In genomic region chr1:11058595-11059165, GRCh38 we compare ENCODE assay signal across 8 cellular contexts. TPM values are rescaled to one million over a fixed set of nuclear protein-coding genes. Genes with fewer than 3 reads are reported as not detected.
DNase-seq lines count a peak whose midpoint lies in the region; ATAC-seq, FAIRE-seq and TF ChIP-seq lines count a peak whose summit lies in the region.

No MANE protein-coding gene starts in this region.

- intact Hi-C loops in tibial artery (cut with DNase I; ENCODE audit: low total_unique reads) (no loop called here), thyroid gland (cut with DNase I) (no loop called here)

- H3K9me3 Mint-ChIP-seq in activated T-cell treated with anti-CD3 and anti-CD28 coated beads, Interleukin-2, amount 50 U/mL, for 72 hours: no peaks in the 10 kb centered on the region
- H3K9me3 Mint-ChIP-seq in WTC11: no peaks in the 10 kb centered on the region

- peak overlapping the region; percentile 75 for H3K27ac Mint-ChIP-seq in activated T-cell treated with anti-CD3 and anti-CD28 coated beads, Interleukin-2, amount 50 U/mL, for 72 hours
- H3K27ac Mint-ChIP-seq in WTC11: peak overlapping the region; percentile 72

- H3K4me1 Mint-ChIP-seq in activated T-cell treated with anti-CD3 and anti-CD28 coated beads, Interleukin-2, amount 50 U/mL, for 72 hours (ENCODE audit: low read depth): peaks cover 58% of the 10 kb centered on the region
- peaks cover 16% of the 10 kb centered on the region for H3K4me1 Mint-ChIP-seq in WTC11

- no peak for ATAC-seq in activated T-cell treated with anti-CD3 and anti-CD28 coated beads, Interleukin-2, amount 50 U/mL, for 72 hours (replicated peaks in 1 of 2)
- no peak for ATAC-seq in WTC11

- DNase-seq in activated T-cell treated with anti-CD3 and anti-CD28 coated beads, Interleukin-2, amount 50 U/mL, for 72 hours: no peak
- DNase-seq in activated T-cell treated with anti-CD3 and anti-CD28 coated beads for 4 hours (no peak), WTC11 (ENCODE audit: low spot score) (no peak), keratinocyte (ENCODE audit: low read depth, low spot score) (no peak), tibial artery (no peak), thyroid gland (no peak), cerebellar cortex (ENCODE audit: low spot score) (no peak), NOMO-1 treated with dmso at 0.1 percent for 144 hours (lab: John Stamatoyannopoulos, UW; ENCODE audit: unreplicated experiment) (no peak)

- peaks cover 7 to 13% of the 10 kb centered on the region in 2 donors for H3K36me3 Mint-ChIP-seq in activated T-cell treated with anti-CD3 and anti-CD28 coated beads, Interleukin-2, amount 50 U/mL, for 72 hours (ENCODE audit: insufficient read depth in 2 of 2)
- H3K36me3 Mint-ChIP-seq in WTC11: peaks cover 23% of the 10 kb centered on the region

- TF ChIP-seq POLR2A in thyroid gland (IDR thresholded peaks at IDR 0.05): no peak

- H3K36me3 ChIP-seq in keratinocyte (ENCODE audit: control insufficient read depth in 2 of 2, extremely low read depth in 1 of 2, insufficient read depth in 2 of 2, low read length in 2 of 2) (peaks cover 14 to 28% of the 10 kb centered on the region in 2 experiments), tibial artery (peaks cover 20 to 52% (median 26%) of the 10 kb centered on the region in 3 donors), thyroid gland (peaks cover 18 to 23% of the 10 kb centered on the region in 2 donors)

- no peaks in the 10 kb centered on the region for H3K27me3 Mint-ChIP-seq in activated T-cell treated with anti-CD3 and anti-CD28 coated beads, Interleukin-2, amount 50 U/mL, for 72 hours (ENCODE audit: low read depth)
- no peaks in the 10 kb centered on the region for H3K27me3 Mint-ChIP-seq in WTC11 (ENCODE audit: low read depth)

- TF ChIP-seq CTCF in WTC11 (IDR thresholded peaks at IDR 0.05) (no peak), keratinocyte (optimal IDR thresholded peaks at IDR 0.05 in 1 of 3, IDR thresholded peaks at IDR 0.05 in 1 of 3, conservative IDR thresholded peaks at IDR 0.05 in 1 of 3; ENCODE audit: extremely low read depth in 1 of 3, insufficient read depth in 2 of 3, low read length in 3 of 3) (no peak), tibial artery (IDR thresholded peaks at IDR 0.05) (no peak), thyroid gland (IDR thresholded peaks at IDR 0.05) (no peak)

- CTCF ChIA-PET in WTC11 (lab: Charles Lee): interaction anchor here (0.8 to 3.2 kb wide), 3 partner anchors 15 to 89 kb away, joined by 3 to 41 read pairs (median 3); no protein-coding TSS in a partner anchor

- H4K20me1 ChIP-seq in keratinocyte (ENCODE audit: control insufficient read depth, extremely low read depth, insufficient read depth, low read length): peaks cover under 1% of the 10 kb centered on the region

- dilution Hi-C loops in keratinocyte (cut with MboI; ENCODE audit: extremely low pct_ligation_motif_present, low sequenced_read_pairs): no loop called here

- H3K27ac ChIP-seq in keratinocyte (ENCODE audit: control insufficient read depth, insufficient read depth, low read length) (peak overlapping the region; percentile 42), tibial artery (peak overlapping the region; percentile 56 to 78), thyroid gland (peak overlapping the region in 1 of 3 donors; percentile 21)

- POLR2A ChIA-PET in WTC11 (lab: Charles Lee): no interaction called here

- 55 to 65% methylated on average over 23 to 28 of the region's 28 CpGs for WGBS in thyroid gland, 2 donors

- H3K4me1 ChIP-seq in keratinocyte (ENCODE audit: control insufficient read depth, extremely low read depth, insufficient read depth, low read length) (peaks cover 19% of the 10 kb centered on the region), tibial artery (peaks cover 0 to 26% (median 22%) of the 10 kb centered on the region in 4 donors), thyroid gland (peaks cover 12 to 17% of the 10 kb centered on the region in 2 donors)

- H3K4me3 ChIP-seq in keratinocyte (ENCODE audit: control insufficient read depth in 2 of 3, extremely low read depth in 1 of 3, insufficient read depth in 2 of 3, low read depth in 1 of 3, low read length in 3 of 3): peak overlapping the region; percentile 71 to 99 (median 80)
- peak overlapping the region; percentile 92 to 99 for H3K4me3 ChIP-seq in tibial artery
- peak overlapping the region in 1 of 3 donors; percentile 97 for H3K4me3 ChIP-seq in thyroid gland (replicated peaks in 1 of 3)

- H3K9ac ChIP-seq in keratinocyte (ENCODE audit: control insufficient read depth, extremely low read depth, insufficient read depth, low read length): peak overlapping the region; percentile 78

- H3K4me3 Mint-ChIP-seq in activated T-cell treated with anti-CD3 and anti-CD28 coated beads, Interleukin-2, amount 50 U/mL, for 72 hours: peak overlapping the region; percentile 87 to 98
- H3K4me3 Mint-ChIP-seq in WTC11: peak overlapping the region; percentile 94

- no peak for FAIRE-seq in keratinocyte (lab: Jason Lieb, UNC)

- H3K9me3 ChIP-seq in keratinocyte (ENCODE audit: control insufficient read depth, low read depth, low read length) (no peaks in the 10 kb centered on the region), tibial artery (no peaks in the 10 kb centered on the region), thyroid gland (no peaks in the 10 kb centered on the region)

- H3K27me3 ChIP-seq in keratinocyte (ENCODE audit: control insufficient read depth, extremely low read depth, insufficient read depth, low read length) (no peaks in the 10 kb centered on the region), tibial artery (no peaks in the 10 kb centered on the region), thyroid gland (no peaks in the 10 kb centered on the region)

- H2AFZ ChIP-seq in keratinocyte (ENCODE audit: control insufficient read depth, low read length): no peak overlapping the region

- peaks cover 26% of the 10 kb centered on the region for H3K79me2 ChIP-seq in keratinocyte (ENCODE audit: control insufficient read depth, insufficient read depth, low read length)

- peak overlapping the region; percentile 91 for H3K4me2 ChIP-seq in keratinocyte (ENCODE audit: control insufficient read depth, extremely low read depth, insufficient read depth, low read depth, low read length)

- no peaks in the 10 kb centered on the region for H3K9me1 ChIP-seq in keratinocyte (ENCODE audit: control insufficient read depth, extremely low read depth, insufficient read depth, low read length)

RNA-seq across cellular contexts. Expression of gene SRM, which starts 1.1 kb away (rescaled TPM):
- 10 to 100 TPM; 58.8 to 77.5 TPM for total RNA-seq in activated T-cell treated with anti-CD3 and anti-CD28 coated beads, Interleukin-2, amount 50 U/mL, for 72 hours
- total RNA-seq in WTC11 (2021) (164 to 200 TPM (median 170 TPM) in 3 replicates), thyroid gland (10 to 100 TPM; 17.1 to 40.2 (median 25.0) TPM)
- polyA plus RNA-seq in keratinocyte: 32.8 to 193 TPM (median 32.8 TPM) in 3 replicates
- polyA plus RNA-seq in keratinocyte (2011; ENCODE audit: low read depth): 22.8 TPM
- 97.7 and 191 TPM in 2 replicates for polyA plus RNA-seq in keratinocyte (2011; cell fraction: cytosol; rRNA removed)
- 47.7 and 54.8 TPM in 2 replicates for polyA plus RNA-seq in keratinocyte (2011; cell fraction: nucleus; rRNA removed)
- polyA plus RNA-seq in keratinocyte (2012; ENCODE audit: low replicate concordance): 121 and 203 TPM in 2 replicates
- 74.1 to 375 TPM (median 92.0 TPM) in 3 replicates for polyA minus RNA-seq in keratinocyte
- polyA minus RNA-seq in keratinocyte (2011; cell fraction: cytosol; rRNA and poly(A)+ RNA removed): 218 TPM
- polyA minus RNA-seq in keratinocyte (2011; cell fraction: nucleus; rRNA and poly(A)+ RNA removed): 23.3 and 27.3 TPM in 2 replicates

RNA-seq across cellular contexts. Expression of gene MASP2, which starts 11.6 kb away (rescaled TPM):
- under 1 TPM; 0.19 to 0.56 TPM for total RNA-seq in activated T-cell treated with anti-CD3 and anti-CD28 coated beads, Interleukin-2, amount 50 U/mL, for 72 hours
- total RNA-seq in WTC11 (2021): 0.57 to 1.1 TPM (median 0.82 TPM) in 3 replicates
- 0.03 TPM in 3 replicates for polyA plus RNA-seq in keratinocyte
- polyA plus RNA-seq in keratinocyte (2011; ENCODE audit: low read depth): not detected
- not detected in 2 replicates for polyA plus RNA-seq in keratinocyte (2011; cell fraction: cytosol; rRNA removed)
- 0.17 and 0.19 TPM in 2 replicates for polyA plus RNA-seq in keratinocyte (2011; cell fraction: nucleus; rRNA removed)
- 0.56 and 1.2 TPM in 2 replicates for polyA plus RNA-seq in keratinocyte (2012; ENCODE audit: low replicate concordance)
- polyA minus RNA-seq in keratinocyte: 0.13 to 0.16 TPM in 2 of 3 replicates, not detected in the other
- polyA minus RNA-seq in keratinocyte (2011; cell fraction: cytosol; rRNA and poly(A)+ RNA removed): not detected
- 0.21 and 0.54 TPM in 2 replicates for polyA minus RNA-seq in keratinocyte (2011; cell fraction: nucleus; rRNA and poly(A)+ RNA removed)
- not detected for total RNA-seq in thyroid gland

RNA-seq across cellular contexts. Expression of gene EXOSC10, which starts 41.0 kb away (rescaled TPM):
- 10 to 100 TPM; 70.2 to 84.6 TPM for total RNA-seq in activated T-cell treated with anti-CD3 and anti-CD28 coated beads, Interleukin-2, amount 50 U/mL, for 72 hours
- total RNA-seq in WTC11 (2021): 62.8 to 73.0 TPM (median 66.2 TPM) in 3 replicates
- 44.9 to 86.5 TPM (median 61.2 TPM) in 3 replicates for polyA plus RNA-seq in keratinocyte
- 235 TPM for polyA plus RNA-seq in keratinocyte (2011; ENCODE audit: low read depth)
- polyA plus RNA-seq in keratinocyte (2011; cell fraction: cytosol; rRNA removed): 47.4 and 64.6 TPM in 2 replicates
- 128 and 141 TPM in 2 replicates for polyA plus RNA-seq in keratinocyte (2011; cell fraction: nucleus; rRNA removed)
- 29.3 and 48.3 TPM in 2 replicates for polyA plus RNA-seq in keratinocyte (2012; ENCODE audit: low replicate concordance)
- 48.0 to 79.4 TPM (median 48.8 TPM) in 3 replicates for polyA minus RNA-seq in keratinocyte
- 29.0 TPM for polyA minus RNA-seq in keratinocyte (2011; cell fraction: cytosol; rRNA and poly(A)+ RNA removed)
- polyA minus RNA-seq in keratinocyte (2011; cell fraction: nucleus; rRNA and poly(A)+ RNA removed): 45.2 and 74.5 TPM in 2 replicates
- 10 to 100 TPM; 41.1 to 60.7 (median 51.6) TPM for total RNA-seq in thyroid gland

RNA-seq across cellular contexts. Expression of gene TARDBP, which starts 46.2 kb away (rescaled TPM):
- 100 to 1,000 TPM; 149 to 156 TPM for total RNA-seq in activated T-cell treated with anti-CD3 and anti-CD28 coated beads, Interleukin-2, amount 50 U/mL, for 72 hours
- 185 to 228 TPM (median 197 TPM) in 3 replicates for total RNA-seq in WTC11 (2021)
- 87.1 to 177 TPM (median 109 TPM) in 3 replicates for polyA plus RNA-seq in keratinocyte
- 209 TPM for polyA plus RNA-seq in keratinocyte (2011; ENCODE audit: low read depth)
- 101 and 175 TPM in 2 replicates for polyA plus RNA-seq in keratinocyte (2011; cell fraction: cytosol; rRNA removed)
- 188 and 261 TPM in 2 replicates for polyA plus RNA-seq in keratinocyte (2011; cell fraction: nucleus; rRNA removed)
- 131 and 134 TPM in 2 replicates for polyA plus RNA-seq in keratinocyte (2012; ENCODE audit: low replicate concordance)
- polyA minus RNA-seq in keratinocyte: 47.7 to 122 TPM (median 57.3 TPM) in 3 replicates
- 93.4 TPM for polyA minus RNA-seq in keratinocyte (2011; cell fraction: cytosol; rRNA and poly(A)+ RNA removed)
- 78.5 and 95.6 TPM in 2 replicates for polyA minus RNA-seq in keratinocyte (2011; cell fraction: nucleus; rRNA and poly(A)+ RNA removed)
- 100 to 1,000 TPM; 118 to 265 (median 172) TPM for total RNA-seq in thyroid gland
